Comparison of ENCODE assay signal across 28 cellular contexts in genomic region chr4:1058997-1059665, GRCh38. TPM values are rescaled to one million over a fixed set of nuclear protein-coding genes. Genes with fewer than 3 reads are reported as not detected.
A peak's percentile ranks its signal among the peaks of the same experiment; 100 is the strongest.
DNase-seq lines count a peak whose midpoint lies in the region; ATAC-seq and TF ChIP-seq lines count a peak whose summit lies in the region.
"Had no signal": no experiment of that assay in that cellular context is flagged by ENCODE, and none has a peak within 500 bp of the region (broad histone marks: within the 10 kb centered on the region; RNA-seq: fewer than 3 reads in every experiment).

No MANE protein-coding gene starts in this region.

- no peak overlapping the region for H3K14ac ChIP-seq in H9 (ENCODE audit: insufficient read depth, low read length)

- H2BK12ac ChIP-seq in H9 (ENCODE audit: insufficient read length, low read depth, low read length) = no peak overlapping the region

- no peak overlapping the region for H3K9ac ChIP-seq in H9 (ENCODE audit: extremely low read depth, insufficient read length, low read length)
- H3K9ac ChIP-seq in endodermal cell (ENCODE audit: extremely low read depth, low read length, poor library complexity, severe bottlenecking) = no peak overlapping the region

- H3K27me3 ChIP-seq in H9 (ENCODE audit: insufficient read depth, low read length) (no peaks in the 10 kb centered on the region), endodermal cell (ENCODE audit: control insufficient read depth, insufficient read depth, low read length, poor library complexity, severe bottlenecking) (peaks cover 84% of the 10 kb centered on the region)
- H3K27me3 ChIP-seq: testis had no signal

- no peaks in the 10 kb centered on the region for H3K9me3 Mint-ChIP-seq in activated CD8-positive, alpha-beta memory T cell treated with anti-CD3 and anti-CD28 coated beads, Interleukin-2, amount 10 ng/mL, durations not matched to agents 7 days and 5 days (ENCODE audit: low read depth)
- H3K9me3 Mint-ChIP-seq in H9 = no peaks in the 10 kb centered on the region
- no peaks in the 10 kb centered on the region for H3K9me3 Mint-ChIP-seq in endodermal cell
- H3K9me3 Mint-ChIP-seq: T-helper 1 cell treated with Interleukin-12 subunit alpha and Interleukin-12 subunit beta and Interleukin-4 antibody, amounts not matched to agents 30 μg/mL and 1 μg/mL, for 36 hours had no signal

- H3K27ac ChIP-seq in H9 (ENCODE audit: insufficient read length, low read depth, low read length) (no peak overlapping the region), endodermal cell (ENCODE audit: low read depth, low read length) (no peak overlapping the region)
- H3K27ac ChIP-seq: testis, uterus had no signal

- TF ChIP-seq CTCF in H9 (conservative IDR thresholded peaks at IDR 0.05) (no peak), endodermal cell (conservative IDR thresholded peaks at IDR 0.05) (no peak)

- no peak overlapping the region for H2BK5ac ChIP-seq in H9 (ENCODE audit: insufficient read length, low read length)

- H3K36me3 ChIP-seq in endodermal cell (ENCODE audit: control insufficient read depth, insufficient read depth, low read length) = no peaks in the 10 kb centered on the region
- H3K36me3 ChIP-seq: uterus had no signal

- H3K23me2 ChIP-seq in H9 (ENCODE audit: insufficient read length, low read depth, low read length, poor library complexity, severe bottlenecking) = no peaks in the 10 kb centered on the region

- H3K4me1 ChIP-seq in H9 (ENCODE audit: insufficient read depth, low read length) (no peaks in the 10 kb centered on the region), endodermal cell (ENCODE audit: control insufficient read depth, insufficient read depth, low read length) (no peaks in the 10 kb centered on the region)
- H3K4me1 ChIP-seq: testis, uterus had no signal

- no peak overlapping the region for H3K56ac ChIP-seq in H9 (ENCODE audit: insufficient read length, low read depth, low read length)

- H2BK20ac ChIP-seq in H9 (ENCODE audit: low read depth, low read length, poor library complexity, severe bottlenecking) = no peak overlapping the region

- H4K20me1 ChIP-seq in H9 (ENCODE audit: control insufficient read depth, insufficient read depth, insufficient read length) = no peaks in the 10 kb centered on the region

- no peak overlapping the region for H3K4ac ChIP-seq in H9 (ENCODE audit: low read depth, low read length)

- H3K9me3 ChIP-seq in H9 (ENCODE audit: control insufficient read depth, low read depth, low read length) (no peaks in the 10 kb centered on the region), endodermal cell (ENCODE audit: control insufficient read depth, low read length) (no peaks in the 10 kb centered on the region)
- H3K9me3 ChIP-seq: testis, uterus had no signal

- peaks cover 18% of the 10 kb centered on the region for H3K4me1 Mint-ChIP-seq in activated CD8-positive, alpha-beta memory T cell treated with anti-CD3 and anti-CD28 coated beads, Interleukin-2, amount 10 ng/mL, durations not matched to agents 7 days and 5 days
- H3K4me1 Mint-ChIP-seq in H9 (peaks cover 2 to 10% of the 10 kb centered on the region in 2 experiments; a peak in 2 of 4 replicates), endodermal cell (no peaks in the 10 kb centered on the region)

- no peak overlapping the region for H3K4me3 ChIP-seq in endodermal cell (ENCODE audit: low read length)
- H3K4me3 ChIP-seq: lung, testis, uterus had no signal

- H3K4me3 Mint-ChIP-seq in activated CD8-positive, alpha-beta memory T cell treated with anti-CD3 and anti-CD28 coated beads, Interleukin-2, amount 10 ng/mL, durations not matched to agents 7 days and 5 days = no peak overlapping the region
- H3K4me3 Mint-ChIP-seq in H9 (no peak overlapping the region), endodermal cell (no peak overlapping the region)
- H3K4me3 Mint-ChIP-seq: CD8-positive, alpha-beta T cell; T-helper 1 cell treated with Interleukin-12 subunit alpha and Interleukin-12 subunit beta and Interleukin-4 antibody, amounts not matched to agents 30 μg/mL and 1 μg/mL, for 36 hours had no signal

- no peak for ATAC-seq in activated CD8-positive, alpha-beta memory T cell treated with anti-CD3 and anti-CD28 coated beads, Interleukin-2, amount 10 ng/mL, durations not matched to agents 7 days and 5 days
- no peak for ATAC-seq in HG02571 (IDR thresholded peaks at IDR 0.05; ENCODE audit: unreplicated experiment)
- ATAC-seq in HG03378 (IDR thresholded peaks at IDR 0.05; ENCODE audit: unreplicated experiment) = no peak
- ATAC-seq: activated CD4-positive, CD25-positive, alpha-beta regulatory T cell treated with anti-CD3 and anti-CD28 coated beads, Interleukin-2, amount 50 U/mL, for 24 hours; CD8-positive, alpha-beta T cell had no signal

- H2BK120ac ChIP-seq in H9 (ENCODE audit: low read depth, low read length, poor library complexity, severe bottlenecking) = no peak overlapping the region

- no peak overlapping the region for H4K8ac ChIP-seq in H9 (replicated peaks; ENCODE audit: insufficient read length, low read depth, low read length)

- no peak overlapping the region for H3K27ac Mint-ChIP-seq in activated CD8-positive, alpha-beta memory T cell treated with anti-CD3 and anti-CD28 coated beads, Interleukin-2, amount 10 ng/mL, durations not matched to agents 7 days and 5 days
- H3K27ac Mint-ChIP-seq in H9 (no peak overlapping the region), endodermal cell (no peak overlapping the region)
- H3K27ac Mint-ChIP-seq: CD8-positive, alpha-beta T cell; progenitor cell of endocrine pancreas; T-helper 1 cell treated with Interleukin-12 subunit alpha and Interleukin-12 subunit beta and Interleukin-4 antibody, amounts not matched to agents 30 μg/mL and 1 μg/mL, for 36 hours had no signal

- H3T11ph ChIP-seq in H9 (ENCODE audit: low read length) = no peak overlapping the region

- H3K36me3 Mint-ChIP-seq in activated CD8-positive, alpha-beta memory T cell treated with anti-CD3 and anti-CD28 coated beads, Interleukin-2, amount 10 ng/mL, durations not matched to agents 7 days and 5 days = no peaks in the 10 kb centered on the region
- H3K36me3 Mint-ChIP-seq in H9 (ENCODE audit: insufficient read depth in 1 of 3, low read depth in 3 of 3) (no peaks in the 10 kb centered on the region), endodermal cell (ENCODE audit: low read depth) (no peaks in the 10 kb centered on the region)
- H3K36me3 Mint-ChIP-seq: CD8-positive, alpha-beta T cell had no signal

- H2AFZ ChIP-seq in H9 (ENCODE audit: low read length) = no peak overlapping the region

- no peaks in the 10 kb centered on the region for H3K79me2 ChIP-seq in H9 (ENCODE audit: insufficient read depth, low read length)

- no CpG with 5 or more reads among the region's 16 CpGs for WGBS in H9 (ENCODE audit: extremely low coverage, insufficient read length, low lambda C conversion rate)
- WGBS in endodermal cell (ENCODE audit: insufficient coverage in 1 of 2, insufficient read length in 1 of 2), 2 experiments = 82 to 88% methylated on average over 6 to 16 of the region's 16 CpGs

- no peak overlapping the region for H4K91ac ChIP-seq in H9 (ENCODE audit: insufficient read length, low read depth, low read length)

- intact Hi-C loops in posterior vena cava (cut with DNase I) = no loop called here

- DNase-seq in activated CD8-positive, alpha-beta memory T cell treated with anti-CD3 and anti-CD28 coated beads, Interleukin-2, amount 50 U/mL, for 4 hours = peak; percentile 7
- DNase-seq in activated CD8-positive, alpha-beta memory T cell treated with anti-CD3 and anti-CD28 coated beads, Interleukin-2, amount 10 ng/mL, durations not matched to agents 7 days and 5 days = no peak
- DNase-seq in H9 = peak; percentile 27
- peak; percentile 49 for DNase-seq in endodermal cell
- DNase-seq in posterior vena cava (ENCODE audit: low spot score) = peak; percentile 70
- no peak for DNase-seq in cerebellum (ENCODE audit: low spot score)
- DNase-seq: 8988T; activated CD4-positive, alpha-beta T cell treated with anti-CD3 and anti-CD28 coated beads, Interleukin-2, amount 50 U/mL, for 48 hours; activated gamma-delta T cell treated with Interleukin-2 at 50 U/mL for 16 hours; DMS 273 treated with DMSO at 0.1 percent for 48 hours; KBM-7; kidney; NCI-H1417 treated with DMSO at 0.1 percent for 48 hours; NCI-H2081; NCI-H345; NCI-H82; RPMI8226; stimulated activated CD4-positive, alpha-beta T cell treated with anti-CD3 and anti-CD28 coated beads, Interleukin-15, amount 100 ng/mL, for 24 hours; stimulated activated naive CD4-positive, alpha-beta T cell; uterus had no signal

- H3K79me1 ChIP-seq in H9 (ENCODE audit: insufficient read depth, low read depth, low read length, poor library complexity, severe bottlenecking) = no peaks in the 10 kb centered on the region

- no peak overlapping the region for H2BK15ac ChIP-seq in H9 (ENCODE audit: low read depth, low read length)

- CTCF ChIA-PET in activated CD8-positive, alpha-beta memory T cell treated with anti-CD3 and anti-CD28 coated beads, Interleukin-2, amount 10 ng/mL, durations not matched to agents 7 days and 5 days (lab: Charles Lee) = no interaction called here

- H3K27me3 Mint-ChIP-seq in activated CD8-positive, alpha-beta memory T cell treated with anti-CD3 and anti-CD28 coated beads, Interleukin-2, amount 10 ng/mL, durations not matched to agents 7 days and 5 days = peaks cover 38% of the 10 kb centered on the region
- H3K27me3 Mint-ChIP-seq in H9 (ENCODE audit: low read depth) (peaks cover 56% of the 10 kb centered on the region), endodermal cell (ENCODE audit: insufficient read depth) (peaks cover 69% of the 10 kb centered on the region)

- no peak overlapping the region for H3K4me2 ChIP-seq in H9 (ENCODE audit: insufficient read depth, insufficient read length, low read length)

- H2AK5ac ChIP-seq in H9 (ENCODE audit: insufficient read length, low read length) = no peak overlapping the region

- no peak overlapping the region for H3K18ac ChIP-seq in H9 (ENCODE audit: insufficient read length, low read depth, low read length)

- H4K5ac ChIP-seq in H9 (ENCODE audit: insufficient read length, low read depth, low read length) = no peak overlapping the region

- H3K23ac ChIP-seq in H9 (ENCODE audit: insufficient read length, low read depth, low read length) = no peak overlapping the region

RNA-seq across cellular contexts. Expression of gene FGFRL1, which starts 47.7 kb away (rescaled TPM):
- 1 to 10 TPM; 8.4 to 9.3 TPM for total RNA-seq in activated CD8-positive, alpha-beta memory T cell treated with anti-CD3 and anti-CD28 coated beads, Interleukin-2, amount 10 ng/mL, durations not matched to agents 7 days and 5 days
- 25.8 and 26.1 TPM in 2 replicates for total RNA-seq in H9 (2021)
- 10 to 100 TPM; 51.0 to 93.3 TPM for total RNA-seq in endodermal cell
- 33.2 TPM for polyA plus RNA-seq in endodermal cell (2013, experiment 1 of 2)
- polyA plus RNA-seq in endodermal cell (2013, experiment 2 of 2) = 31.8 TPM
- 10 to 100 TPM; 16.2 to 20.7 TPM for total RNA-seq in posterior vena cava
- total RNA-seq in cerebellum = 5.3 TPM

RNA-seq across cellular contexts. Expression of gene RNF212, which starts 54.2 kb away (rescaled TPM):
- total RNA-seq in activated CD8-positive, alpha-beta memory T cell treated with anti-CD3 and anti-CD28 coated beads, Interleukin-2, amount 10 ng/mL, durations not matched to agents 7 days and 5 days = 1 to 10 TPM; 1.2 to 3.2 TPM
- total RNA-seq in H9 (2021) = 3.0 and 3.3 TPM in 2 replicates
- total RNA-seq in endodermal cell = 1 to 10 TPM; 3.4 to 5.6 TPM
- polyA plus RNA-seq in endodermal cell (2013, experiment 1 of 2) = 3.2 TPM
- polyA plus RNA-seq in endodermal cell (2013, experiment 2 of 2) = 0.91 TPM
- 1 to 10 TPM in 1 of 2 donors, under 1 TPM in 1; 0.76 to 4.0 TPM for total RNA-seq in posterior vena cava
- total RNA-seq in cerebellum = 6.6 TPM

Comparison
In these comparisons a context has a peak if more than half of its experiments do, and no peak if none do; other contexts are left out.
1. DNase-seq: peak in activated CD8-positive, alpha-beta memory T cell treated with anti-CD3 and anti-CD28 coated beads, Interleukin-2, amount 50 U/mL, for 4 hours (single experiment), H9 (single experiment), endodermal cell (single experiment) and posterior vena cava (single experiment); none in activated CD8-positive, alpha-beta memory T cell treated with anti-CD3 and anti-CD28 coated beads, Interleukin-2, amount 10 ng/mL, durations not matched to agents 7 days and 5 days (single experiment) and cerebellum (single experiment).